13 cellular contexts compared by ENCODE assay signal in genomic region chr17:562174-562573, GRCh38.
"Had no signal": no experiment of that assay in that cellular context is flagged by ENCODE, and none has a peak within 500 bp of the region (broad histone marks: within the 10 kb centered on the region; RNA-seq: fewer than 3 reads in every experiment).

No MANE protein-coding gene starts in this region.

- ATAC-seq: activated CD4-positive, CD25-positive, alpha-beta regulatory T cell treated with anti-CD3 and anti-CD28 coated beads, Interleukin-2, amount 50 U/mL, for 24 hours; activated CD8-positive, alpha-beta memory T cell treated with anti-CD3 and anti-CD28 coated beads, Interleukin-2, amount 10 ng/mL, durations not matched to agents 7 days and 5 days; activated naive CD4-positive, alpha-beta T cell treated with anti-CD3 and anti-CD28 coated beads, Interleukin-2, amount 50 U/mL, for 72 hours; stimulated activated effector memory CD8-positive, alpha-beta T cell treated with anti-CD3 and anti-CD28 coated beads, Interleukin-12 subunit alpha, Interleukin-12 subunit beta, amount 100 ng/mL, for 72 hours had no signal

- H3K9me3 ChIP-seq: breast epithelium, tibial nerve had no signal

- H3K4me2 ChIP-seq: smooth muscle cell had no signal

- H3K4me1 ChIP-seq: breast epithelium had no signal

- DNase-seq: activated CD4-positive, alpha-beta T cell treated with anti-CD3 and anti-CD28 coated beads, Interleukin-2, amount 50 U/mL, for 48 hours; activated CD8-positive, alpha-beta memory T cell treated with anti-CD3 and anti-CD28 coated beads, Interleukin-2, amount 10 ng/mL, durations not matched to agents 7 days and 5 days; activated effector memory CD4-positive, alpha-beta T cell treated with Interleukin-2 at 50 U/mL for 16 hours; activated T-cell treated with anti-CD3 and anti-CD28 coated beads, Interleukin-2, amount 50 U/mL, for 24 hours; amygdala; nephron progenitor cell; SIG-M5 had no signal

- H3K36me3 ChIP-seq: breast epithelium had no signal

- H3K27me3 ChIP-seq: breast epithelium, tibial nerve had no signal

- H3K4me3 ChIP-seq: breast epithelium, smooth muscle cell, tibial nerve had no signal

- H3K27ac ChIP-seq: tibial nerve had no signal
